ENCODE assay signal across 14 cellular contexts in genomic region chr1:231387770-231388669, GRCh38. TPM values are rescaled to one million over a fixed set of nuclear protein-coding genes. Genes with fewer than 3 reads are reported as not detected.
A peak's percentile ranks its signal among the peaks of the same experiment; 100 is the strongest.
DNase-seq lines count a peak whose midpoint lies in the region; ATAC-seq, FAIRE-seq and TF ChIP-seq lines count a peak whose summit lies in the region.
"Had no signal": no experiment of that assay in that cellular context is flagged by ENCODE, and none has a peak within 500 bp of the region (broad histone marks: within the 10 kb centered on the region; RNA-seq: fewer than 3 reads in every experiment).

No MANE protein-coding gene starts in this region.

- no peak for TF ChIP-seq CTCF in astrocyte (IDR thresholded peaks at IDR 0.05; ENCODE audit: insufficient read depth, low read depth, low read length)
- no peak for TF ChIP-seq CTCF in gastrocnemius medialis (IDR thresholded peaks at IDR 0.05 in 4 of 5, conservative IDR thresholded peaks at IDR 0.05 in 1 of 5)
- no peak for TF ChIP-seq CTCF in uterus (IDR thresholded peaks at IDR 0.05)

- no peak for FAIRE-seq in astrocyte (lab: Jason Lieb, UNC)
- FAIRE-seq: H54 had no signal

- H3K4me3 ChIP-seq in astrocyte (ENCODE audit: insufficient read depth, low read depth, low read length) (no peak overlapping the region), gastrocnemius medialis (no peak overlapping the region), uterus (no peak overlapping the region)
- H3K4me3 ChIP-seq: lower lobe of right lung, MG63, upper lobe of right lung had no signal

- H3K9me3 ChIP-seq in astrocyte (ENCODE audit: insufficient read depth, low read depth, low read length), result no peaks in the 10 kb centered on the region
- H3K9me3 ChIP-seq in gastrocnemius medialis, result no peaks in the 10 kb centered on the region
- no peaks in the 10 kb centered on the region for H3K9me3 ChIP-seq in uterus
- H3K9me3 ChIP-seq: lower lobe of right lung, MG63, upper lobe of right lung had no signal

- ATAC-seq in gastrocnemius medialis, result no peak
- ATAC-seq: lower lobe of right lung, upper lobe of right lung had no signal

- H3K36me3 ChIP-seq in astrocyte (ENCODE audit: insufficient read depth, low read length), result no peaks in the 10 kb centered on the region
- no peaks in the 10 kb centered on the region for H3K36me3 ChIP-seq in gastrocnemius medialis
- H3K36me3 ChIP-seq in uterus, result no peaks in the 10 kb centered on the region
- H3K36me3 ChIP-seq: lower lobe of right lung, MG63, upper lobe of right lung had no signal

- no peak overlapping the region for H3K4me3 Mint-ChIP-seq in activated CD4-positive, alpha-beta T cell treated with anti-CD3 and anti-CD28 coated beads, Interleukin-2, amount 10 ng/mL, durations not matched to agents 7 days and 5 days
- no peak overlapping the region for H3K4me3 Mint-ChIP-seq in astrocyte (ENCODE audit: unreplicated experiment)

- peaks cover 22% of the 10 kb centered on the region for H3K4me1 ChIP-seq in astrocyte (ENCODE audit: insufficient read depth, low read length)
- H3K4me1 ChIP-seq in gastrocnemius medialis, result peaks cover 69 to 73% of the 10 kb centered on the region in 2 donors
- H3K4me1 ChIP-seq in uterus, result peaks cover 0 to 7% of the 10 kb centered on the region in 2 donors
- H3K4me1 ChIP-seq: lower lobe of right lung had no signal

- H3K9ac ChIP-seq in astrocyte (ENCODE audit: low read length), result no peak overlapping the region

- no peaks in the 10 kb centered on the region for H3K27me3 Mint-ChIP-seq in activated CD4-positive, alpha-beta T cell treated with anti-CD3 and anti-CD28 coated beads, Interleukin-2, amount 10 ng/mL, durations not matched to agents 7 days and 5 days
- H3K27me3 Mint-ChIP-seq in astrocyte (ENCODE audit: low read depth, unreplicated experiment), result no peaks in the 10 kb centered on the region

- H3K4me2 ChIP-seq in astrocyte (ENCODE audit: low read length), result peak overlapping the region; percentile 15

- no peaks in the 10 kb centered on the region for H3K9me3 Mint-ChIP-seq in activated CD4-positive, alpha-beta T cell treated with anti-CD3 and anti-CD28 coated beads, Interleukin-2, amount 10 ng/mL, durations not matched to agents 7 days and 5 days
- no peaks in the 10 kb centered on the region for H3K9me3 Mint-ChIP-seq in astrocyte (ENCODE audit: unreplicated experiment)

- POLR2A ChIA-PET in activated CD4-positive, alpha-beta T cell treated with anti-CD3 and anti-CD28 coated beads, Interleukin-2, amount 10 ng/mL, durations not matched to agents 7 days and 5 days (lab: Charles Lee), result no interaction called here

- no peak overlapping the region for H2AFZ ChIP-seq in astrocyte (ENCODE audit: low read depth, low read length)

- peaks cover 81% of the 10 kb centered on the region for H3K79me2 ChIP-seq in astrocyte (ENCODE audit: insufficient read depth, low read length)

- TF ChIP-seq POLR2A in gastrocnemius medialis (IDR thresholded peaks at IDR 0.05) (no peak), uterus (IDR thresholded peaks at IDR 0.05) (no peak)

- CTCF ChIA-PET in activated CD4-positive, alpha-beta T cell treated with anti-CD3 and anti-CD28 coated beads, Interleukin-2, amount 10 ng/mL, durations not matched to agents 7 days and 5 days (lab: Charles Lee), result interaction anchor here (0.8 to 1.2 kb wide), 2 partner anchors 50 to 167 kb away, joined by 3 read pairs; partner anchors contain the start of gene SPRTN

- H4K20me1 ChIP-seq in astrocyte (ENCODE audit: insufficient read depth, low read length), result peaks cover 11% of the 10 kb centered on the region

- H3K27ac Mint-ChIP-seq in activated CD4-positive, alpha-beta T cell treated with anti-CD3 and anti-CD28 coated beads, Interleukin-2, amount 10 ng/mL, durations not matched to agents 7 days and 5 days, result peak overlapping the region; percentile 65
- peak overlapping the region; percentile 81 for H3K27ac Mint-ChIP-seq in astrocyte (ENCODE audit: unreplicated experiment)

- no peaks in the 10 kb centered on the region for H3K27me3 ChIP-seq in astrocyte (ENCODE audit: insufficient read depth, low read length)
- H3K27me3 ChIP-seq in gastrocnemius medialis, result no peaks in the 10 kb centered on the region
- H3K27me3 ChIP-seq in uterus, result no peaks in the 10 kb centered on the region
- H3K27me3 ChIP-seq: MG63, upper lobe of right lung had no signal

- H3K36me3 Mint-ChIP-seq in activated CD4-positive, alpha-beta T cell treated with anti-CD3 and anti-CD28 coated beads, Interleukin-2, amount 10 ng/mL, durations not matched to agents 7 days and 5 days (ENCODE audit: low read depth), result peaks cover 7% of the 10 kb centered on the region
- peaks cover 2% of the 10 kb centered on the region for H3K36me3 Mint-ChIP-seq in astrocyte (ENCODE audit: low read depth, unreplicated experiment)

- H3K27ac ChIP-seq in astrocyte (ENCODE audit: low read depth, low read length) (peak overlapping the region; percentile 44), gastrocnemius medialis (peak overlapping the region; percentile 35 to 89 (median 89)), uterus (no peak overlapping the region)
- H3K27ac ChIP-seq: lower lobe of right lung, upper lobe of right lung had no signal

- peaks cover 39% of the 10 kb centered on the region for H3K4me1 Mint-ChIP-seq in activated CD4-positive, alpha-beta T cell treated with anti-CD3 and anti-CD28 coated beads, Interleukin-2, amount 10 ng/mL, durations not matched to agents 7 days and 5 days
- H3K4me1 Mint-ChIP-seq in astrocyte (ENCODE audit: low read depth, unreplicated experiment), result peaks cover 29% of the 10 kb centered on the region

- intact Hi-C loops in gastrocnemius medialis (cut with DNase I; ENCODE audit: low total_unique reads) (no loop called here), uterus (cut with DNase I; ENCODE audit: low total_unique reads) (no loop called here)

- no peak for DNase-seq in activated CD4-positive, alpha-beta T cell treated with anti-CD3 and anti-CD28 coated beads, Interleukin-2, amount 10 ng/mL, durations not matched to agents 7 days and 5 days
- DNase-seq in activated CD4-positive, alpha-beta T cell treated with anti-CD3 and anti-CD28 coated beads for 1 hour, result no peak
- DNase-seq in NCI-H460 (ENCODE audit: extremely low read depth, low read depth) (peak; percentile 55), astrocyte (ENCODE audit: low read depth) (peak; percentile 56), gastrocnemius medialis (no peak), iPS-NIHi7 (ENCODE audit: extremely low spot score) (no peak), uterus (no peak)
- DNase-seq in activated effector memory CD4-positive, alpha-beta T cell treated with Interleukin-2 at 50 U/mL for 16 hours, result no peak
- DNase-seq: activated effector memory CD4-positive, alpha-beta T cell treated with anti-CD3 and anti-CD28 coated beads, Interleukin-2, amount 50 U/mL, for 16 hours; lower lobe of right lung; MG63; posterior cingulate gyrus; upper lobe of right lung had no signal

- in situ Hi-C loops in gastrocnemius medialis (cut with MboI; ENCODE audit: low sequenced_read_pairs in 4 of 4), result no loop called here

RNA-seq across cellular contexts. Expression of gene EGLN1, which starts 34.1 kb away (rescaled TPM):
- total RNA-seq in activated CD4-positive, alpha-beta T cell treated with anti-CD3 and anti-CD28 coated beads, Interleukin-2, amount 10 ng/mL, durations not matched to agents 7 days and 5 days, result 10 to 100 TPM; 29.3 to 39.7 TPM
- 70.0 and 77.3 TPM in 2 replicates for total RNA-seq in NCI-H460 (2014; rRNA removed; shearing (Covaris generic))
- polyA plus RNA-seq in NCI-H460 (2014; cell fraction: nucleus; rRNA removed), result 19.0 and 21.3 TPM in 2 replicates
- total RNA-seq in astrocyte, result 34.5 and 35.5 TPM in 2 replicates
- total RNA-seq in gastrocnemius medialis, result 100 to 1,000 TPM; 500 to 862 (median 706) TPM
- 10 to 100 TPM; 17.6 to 65.1 (median 47.4) TPM for total RNA-seq in uterus

RNA-seq across cellular contexts. Expression of gene SPRTN, which starts 49.9 kb away (rescaled TPM):
- total RNA-seq in activated CD4-positive, alpha-beta T cell treated with anti-CD3 and anti-CD28 coated beads, Interleukin-2, amount 10 ng/mL, durations not matched to agents 7 days and 5 days, result 10 to 100 TPM; 12.5 to 19.0 TPM
- total RNA-seq in NCI-H460 (2014; rRNA removed; shearing (Covaris generic)), result 16.7 and 21.4 TPM in 2 replicates
- polyA plus RNA-seq in NCI-H460 (2014; cell fraction: nucleus; rRNA removed), result 20.1 and 24.3 TPM in 2 replicates
- total RNA-seq in astrocyte, result 13.6 and 15.9 TPM in 2 replicates
- total RNA-seq in gastrocnemius medialis, result 10 to 100 TPM in 3 of 4 donors, 1 to 10 TPM in 1; 8.7 to 15.1 (median 10.7) TPM
- 10 to 100 TPM in 3 of 4 donors, 1 to 10 TPM in 1; 4.9 to 19.3 (median 15.2) TPM for total RNA-seq in uterus

RNA-seq across cellular contexts. Expression of gene EXOC8, which starts 50.4 kb away (rescaled TPM):
- 10 to 100 TPM; 20.6 to 21.9 TPM for total RNA-seq in activated CD4-positive, alpha-beta T cell treated with anti-CD3 and anti-CD28 coated beads, Interleukin-2, amount 10 ng/mL, durations not matched to agents 7 days and 5 days
- 17.8 and 20.1 TPM in 2 replicates for total RNA-seq in NCI-H460 (2014; rRNA removed; shearing (Covaris generic))
- polyA plus RNA-seq in NCI-H460 (2014; cell fraction: nucleus; rRNA removed), result 13.7 and 17.1 TPM in 2 replicates
- 14.7 and 15.2 TPM in 2 replicates for total RNA-seq in astrocyte
- 10 to 100 TPM; 25.4 to 50.9 (median 38.2) TPM for total RNA-seq in gastrocnemius medialis
- 10 to 100 TPM; 14.1 to 27.1 (median 16.9) TPM for total RNA-seq in uterus

Comparison
In these comparisons a context has a peak if more than half of its experiments do, and no peak if none do; other contexts are left out.
1. DNase-seq: peak in NCI-H460 (single experiment) and astrocyte (single experiment); none in activated CD4-positive, alpha-beta T cell treated with anti-CD3 and anti-CD28 coated beads, Interleukin-2, amount 10 ng/mL, durations not matched to agents 7 days and 5 days (single experiment), activated CD4-positive, alpha-beta T cell treated with anti-CD3 and anti-CD28 coated beads for 1 hour (single experiment), gastrocnemius medialis (0 of 2), iPS-NIHi7 (single experiment), uterus (0 of 2) and activated effector memory CD4-positive, alpha-beta T cell treated with Interleukin-2 at 50 U/mL for 16 hours (single experiment).
2. H3K27ac ChIP-seq: peak in astrocyte (single experiment) and gastrocnemius medialis (4 of 4); none in uterus (0 of 2).